9 cellular contexts compared by ENCODE assay signal in the genomic region with DNA sequence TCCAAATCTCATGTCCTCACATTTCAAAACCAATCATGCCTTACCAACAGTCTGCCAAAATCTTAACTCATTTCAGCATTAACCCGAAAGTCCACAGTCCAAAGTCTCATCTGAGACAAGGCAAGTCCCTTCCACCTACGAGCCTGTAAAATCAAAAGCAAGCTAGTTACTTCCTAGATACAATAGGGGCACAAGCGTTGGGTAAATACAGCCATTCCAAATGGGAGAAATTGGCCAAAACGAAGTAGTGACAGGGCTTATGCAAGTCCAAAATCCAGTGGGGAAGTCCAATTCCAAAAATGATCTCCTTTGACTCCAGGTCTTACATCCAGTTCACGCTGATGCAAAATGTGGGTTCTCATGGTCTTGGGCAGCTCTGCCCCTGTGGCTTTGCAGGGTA. TPM values are rescaled to one million over a fixed set of nuclear protein-coding genes. Genes with fewer than 3 reads are reported as not detected.
"Had no signal": no experiment of that assay in that cellular context is flagged by ENCODE, and none has a peak within 500 bp of the region (broad histone marks: within the 10 kb centered on the region; RNA-seq: fewer than 3 reads in every experiment).

No MANE protein-coding gene starts in this region.

RNA-seq across cellular contexts. Expression of a gene that starts 54.5 kb away (rescaled TPM):
- total RNA-seq: PC-3, PC-9, Peyer's patch, Right ventricle myocardium inferior, Right ventricle myocardium superior, RPMI7951, SJSA1, SK-MEL-5 had no signal
- polyA plus RNA-seq: SK-N-SH had no signal
